Comparison of ENCODE assay signal across 11 cellular contexts in genomic region chr3:127754411-127755304, GRCh38.
DNase-seq lines count a peak whose midpoint lies in the region; ATAC-seq and TF ChIP-seq lines count a peak whose summit lies in the region.
"Had no signal": no experiment of that assay in that cellular context is flagged by ENCODE, and none has a peak within 500 bp of the region (broad histone marks: within the 10 kb centered on the region; RNA-seq: fewer than 3 reads in every experiment).

No MANE protein-coding gene starts in this region.

- no peaks in the 10 kb centered on the region for H3K9me3 Mint-ChIP-seq in activated naive CD8-positive, alpha-beta T cell treated with anti-CD3 and anti-CD28 coated beads, Interleukin-2, amount 10 ng/mL, durations not matched to agents 7 days and 5 days

- H3K27me3 Mint-ChIP-seq in activated naive CD8-positive, alpha-beta T cell treated with anti-CD3 and anti-CD28 coated beads, Interleukin-2, amount 10 ng/mL, durations not matched to agents 7 days and 5 days: peaks cover 14% of the 10 kb centered on the region

- H4K20me1 ChIP-seq in mammary epithelial cell (ENCODE audit: insufficient read depth, low read length): no peaks in the 10 kb centered on the region

- H2AFZ ChIP-seq in mammary epithelial cell (ENCODE audit: low read depth, low read length): no peak overlapping the region

- H3K27ac ChIP-seq in mammary epithelial cell (ENCODE audit: insufficient read depth, low read depth, low read length): no peak overlapping the region
- H3K27ac ChIP-seq: adrenal gland, foreskin keratinocyte had no signal

- CTCF ChIA-PET in mammary epithelial cell (lab: Charles Lee; ENCODE audit: low non-redundant PET): no interaction called here

- DNase-seq in GM13977 (ENCODE audit: low spot score) (peak; percentile 69), NCI-H2196 (lab: John Stamatoyannopoulos, UW; ENCODE audit: unreplicated experiment) (no peak), islet precursor cell (no peak), C1 segment of cervical spinal cord (lab: John Stamatoyannopoulos, UW) (no peak), mammary epithelial cell (no peak)
- DNase-seq in activated naive CD8-positive, alpha-beta T cell treated with anti-CD3 and anti-CD28 coated beads, Interleukin-2, amount 10 ng/mL, durations not matched to agents 7 days and 5 days: no peak
- DNase-seq in stimulated activated CD4-positive, alpha-beta T cell treated with anti-CD3 and anti-CD28 coated beads, Interleukin-4, amount 100 ng/mL, for 24 hours: peak; percentile 34
- DNase-seq: foreskin keratinocyte had no signal

- no peak for TF ChIP-seq CTCF in GM13977 (IDR thresholded peaks at IDR 0.05; ENCODE audit: extremely low read depth, insufficient read depth, missing control alignments)
- no peak for TF ChIP-seq CTCF in mammary epithelial cell (conservative IDR thresholded peaks at IDR 0.05 in 1 of 2, IDR thresholded peaks at IDR 0.05 in 1 of 2; ENCODE audit: extremely low read depth in 1 of 2, insufficient read depth in 1 of 2, low read depth in 1 of 2, low read length in 2 of 2)

- ATAC-seq in HG03045 (IDR thresholded peaks at IDR 0.05; ENCODE audit: unreplicated experiment): peak; percentile 26
- no peak for ATAC-seq in activated naive CD8-positive, alpha-beta T cell treated with anti-CD3 and anti-CD28 coated beads, Interleukin-2, amount 10 ng/mL, durations not matched to agents 7 days and 5 days (ENCODE audit: low read depth)
- ATAC-seq: foreskin keratinocyte had no signal

- no peaks in the 10 kb centered on the region for H3K27me3 ChIP-seq in mammary epithelial cell (ENCODE audit: insufficient read depth, low read length)
- H3K27me3 ChIP-seq: adrenal gland, foreskin keratinocyte, Peyer's patch had no signal

- H3K9ac ChIP-seq in mammary epithelial cell (ENCODE audit: insufficient read depth, low read length): no peak overlapping the region

- peaks cover 14% of the 10 kb centered on the region for H3K4me1 Mint-ChIP-seq in activated naive CD8-positive, alpha-beta T cell treated with anti-CD3 and anti-CD28 coated beads, Interleukin-2, amount 10 ng/mL, durations not matched to agents 7 days and 5 days

- no peaks in the 10 kb centered on the region for H3K79me2 ChIP-seq in mammary epithelial cell (ENCODE audit: insufficient read depth, low read length)

- no peaks in the 10 kb centered on the region for H3K36me3 Mint-ChIP-seq in activated naive CD8-positive, alpha-beta T cell treated with anti-CD3 and anti-CD28 coated beads, Interleukin-2, amount 10 ng/mL, durations not matched to agents 7 days and 5 days

- peaks cover 21% of the 10 kb centered on the region for H3K4me1 ChIP-seq in mammary epithelial cell (ENCODE audit: insufficient read depth, low read length)
- H3K4me1 ChIP-seq: adrenal gland had no signal

- in situ Hi-C loops in GM13977 (cut with MboI; ENCODE audit: low pct_unique_long_range_greater_than_20kb, low sequenced_read_pairs, unreplicated experiment): no loop called here
- in situ Hi-C loops in mammary epithelial cell (cut with MboI; ENCODE audit: low sequenced_read_pairs in 2 of 2): no loop called here

- no peaks in the 10 kb centered on the region for H3K36me3 ChIP-seq in mammary epithelial cell (ENCODE audit: insufficient read depth, low read length)
- H3K36me3 ChIP-seq: adrenal gland, Peyer's patch had no signal

- H3K9me3 ChIP-seq in mammary epithelial cell (replicated peaks; ENCODE audit: insufficient read depth, low read length): no peaks in the 10 kb centered on the region
- H3K9me3 ChIP-seq: adrenal gland, Peyer's patch had no signal

- POLR2A ChIA-PET in activated naive CD8-positive, alpha-beta T cell treated with anti-CD3 and anti-CD28 coated beads, Interleukin-2, amount 10 ng/mL, durations not matched to agents 7 days and 5 days (lab: Charles Lee): no interaction called here

- H3K4me2 ChIP-seq in mammary epithelial cell (ENCODE audit: insufficient read depth, low read depth, low read length): no peak overlapping the region

- no peak overlapping the region for H3K27ac Mint-ChIP-seq in activated naive CD8-positive, alpha-beta T cell treated with anti-CD3 and anti-CD28 coated beads, Interleukin-2, amount 10 ng/mL, durations not matched to agents 7 days and 5 days

- dilution Hi-C loops in mammary epithelial cell (cut with HindIII; ENCODE audit: low sequenced_read_pairs): loop anchor here (5.0 kb wide), 1 partner anchor 38 kb away; no protein-coding TSS in a partner anchor

- H3K4me3 ChIP-seq in mammary epithelial cell (replicated peaks in 1 of 3; ENCODE audit: insufficient read depth in 1 of 3, low read depth in 2 of 3, low read length in 3 of 3): no peak overlapping the region
- H3K4me3 ChIP-seq: adrenal gland had no signal

- WGBS in mammary epithelial cell (ENCODE audit: low coverage, missing lambda C conversion rate): 92% methylated on average over 29 of the region's 34 CpGs

- BruUV-seq in mammary epithelial cell (replicated peaks; lab: Mats Ljungman, UMichigan): no TSS peak

- intact Hi-C loops in mammary epithelial cell (cut with micrococcal nuclease): no loop called here

- H3K4me3 Mint-ChIP-seq in activated naive CD8-positive, alpha-beta T cell treated with anti-CD3 and anti-CD28 coated beads, Interleukin-2, amount 10 ng/mL, durations not matched to agents 7 days and 5 days: peak overlapping the region; percentile 24

Comparison
In these comparisons a context has a peak if more than half of its experiments do, and no peak if none do; other contexts are left out.
1. DNase-seq: peak in GM13977 (single experiment) and stimulated activated CD4-positive, alpha-beta T cell treated with anti-CD3 and anti-CD28 coated beads, Interleukin-4, amount 100 ng/mL, for 24 hours (single experiment); none in activated naive CD8-positive, alpha-beta T cell treated with anti-CD3 and anti-CD28 coated beads, Interleukin-2, amount 10 ng/mL, durations not matched to agents 7 days and 5 days (single experiment), NCI-H2196 (single experiment), islet precursor cell (single experiment), C1 segment of cervical spinal cord (0 of 14) and mammary epithelial cell (single experiment).